21 cellular contexts compared by ENCODE assay signal in genomic region chrX:112058255-112058654, GRCh38. TPM values are rescaled to one million over a fixed set of nuclear protein-coding genes. Genes with fewer than 3 reads are reported as not detected.
"Had no signal": no experiment of that assay in that cellular context is flagged by ENCODE, and none has a peak within 500 bp of the region (broad histone marks: within the 10 kb centered on the region; RNA-seq: fewer than 3 reads in every experiment).

No MANE protein-coding gene starts in this region.

- H3K4me3 ChIP-seq: ascending aorta, psoas muscle, right lobe of liver, tibial nerve had no signal

- DNase-seq: activated CD4-positive, alpha-beta T cell treated with anti-CD3 and anti-CD28 coated beads, Interleukin-2, amount 50 U/mL, for 4 hours; activated CD4-positive, CD25-positive, alpha-beta regulatory T cell treated with anti-CD3 and anti-CD28 coated beads, Interleukin-2, amount 50 U/mL, for 72 hours; activated CD8-positive, alpha-beta memory T cell treated with anti-CD3 and anti-CD28 coated beads, Interleukin-2, amount 10 ng/mL, durations not matched to agents 7 days and 5 days; activated effector memory CD4-positive, alpha-beta T cell treated with anti-CD3 and anti-CD28 coated beads, Interleukin-2, amount 50 U/mL, for 16 hours; activated naive CD8-positive, alpha-beta T cell treated with anti-CD3 and anti-CD28 coated beads for 36 hours; activated T-cell treated with anti-CD3 and anti-CD28 coated beads, Interleukin-2, amount 50 U/mL, for 24 hours; central memory CD4-positive, alpha-beta T cell; cortex of kidney; erythroblast; foreskin melanocyte; head of caudate nucleus; nephron progenitor cell; psoas muscle; right lobe of liver; stimulated activated CD4-positive, alpha-beta T cell treated with anti-CD3 and anti-CD28 coated beads, Interleukin-2, amount 100 ng/mL, for 24 hours; stimulated activated naive B cell treated with anti-CD40 and anti-IgM and Interleukin-4, amounts not matched to agents 10 μg/mL and 1 μg/mL and 100 μg/mL, for 72 hours had no signal

- H3K36me3 ChIP-seq: ascending aorta, right lobe of liver, tibial nerve had no signal

- ATAC-seq: activated CD8-positive, alpha-beta memory T cell treated with anti-CD3 and anti-CD28 coated beads, Interleukin-2, amount 10 ng/mL, durations not matched to agents 7 days and 5 days; left lobe of liver; psoas muscle; right lobe of liver; stimulated activated naive B cell treated with anti-CD40 and anti-IgM and Interleukin-4, amounts not matched to agents 10 μg/mL and 1 μg/mL and 100 μg/mL, for 72 hours had no signal

- H3K27me3 ChIP-seq: ascending aorta, right lobe of liver had no signal

- H3K9me3 ChIP-seq: ascending aorta, psoas muscle, right lobe of liver, tibial nerve had no signal

- H3K4me1 ChIP-seq: ascending aorta, psoas muscle, right lobe of liver, tibial nerve had no signal

- H3K27ac ChIP-seq: ascending aorta, psoas muscle, right lobe of liver, tibial nerve had no signal

RNA-seq across cellular contexts. Expression of gene TRPC5, which starts 24.3 kb away (rescaled TPM):
- total RNA-seq: activated CD8-positive, alpha-beta memory T cell treated with anti-CD3 and anti-CD28 coated beads, Interleukin-2, amount 10 ng/mL, durations not matched to agents 7 days and 5 days; activated naive CD8-positive, alpha-beta T cell treated with anti-CD3 and anti-CD28 coated beads for 36 hours; ascending aorta; omental fat pad; psoas muscle; subcutaneous adipose tissue; tibial nerve had no signal

RNA-seq across cellular contexts. Expression of gene RTL4, which starts 24.6 kb away (rescaled TPM):
- total RNA-seq: activated CD8-positive, alpha-beta memory T cell treated with anti-CD3 and anti-CD28 coated beads, Interleukin-2, amount 10 ng/mL, durations not matched to agents 7 days and 5 days; activated naive CD8-positive, alpha-beta T cell treated with anti-CD3 and anti-CD28 coated beads for 36 hours; ascending aorta; omental fat pad; psoas muscle; subcutaneous adipose tissue; tibial nerve had no signal
- polyA plus RNA-seq: psoas muscle had no signal
